ENCODE assay signal across 14 cellular contexts in the genomic region with DNA sequence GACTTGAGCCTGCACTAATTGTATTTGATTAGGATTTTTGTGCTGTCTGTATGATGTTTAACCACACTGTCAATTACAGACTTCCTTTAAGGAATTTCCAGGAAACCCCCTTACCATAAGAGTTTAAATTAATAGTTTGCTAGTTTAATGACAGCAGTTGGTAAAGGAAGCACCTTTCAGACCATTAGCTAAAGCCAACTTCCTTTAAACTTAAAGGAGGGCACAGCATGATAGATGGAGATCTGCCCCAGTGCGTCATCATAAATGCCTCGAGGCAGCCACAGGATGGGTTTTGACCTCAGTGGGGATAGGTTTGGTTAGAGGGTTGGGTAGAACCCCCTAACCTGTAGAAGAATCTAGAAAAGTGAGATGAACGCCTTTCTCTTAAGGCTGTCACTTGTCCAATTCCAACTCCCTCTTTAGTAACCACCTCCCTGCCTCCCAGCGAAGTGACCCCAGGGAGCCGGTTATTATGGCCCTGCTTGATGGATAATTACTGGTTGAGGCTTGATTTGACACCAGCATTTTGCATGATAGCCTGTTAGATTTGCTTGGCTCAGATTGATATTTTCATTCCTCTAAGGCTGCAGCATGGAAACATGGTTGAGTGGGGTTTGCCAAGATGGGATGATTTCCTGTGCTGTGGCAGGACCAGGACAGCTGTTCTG.
DNase-seq lines count a peak whose midpoint lies in the region; ATAC-seq and TF ChIP-seq lines count a peak whose summit lies in the region.
"Had no signal": no experiment of that assay in that cellular context is flagged by ENCODE, and none has a peak within 500 bp of the region (broad histone marks: within the 10 kb centered on the region; RNA-seq: fewer than 3 reads in every experiment).

No MANE protein-coding gene starts in this region.

- intact Hi-C loops in ascending aorta (cut with DNase I) = no loop called here

- H3K27ac ChIP-seq in ascending aorta = no peak overlapping the region
- H3K27ac ChIP-seq: skin epidermis had no signal

- no peak overlapping the region for H3K4me3 ChIP-seq in ascending aorta
- H3K4me3 ChIP-seq: skin epidermis had no signal

- peak; percentile 39 for DNase-seq in Ammon's horn (ENCODE audit: low spot score)
- peak; percentile 68 for DNase-seq in UCSD-AML1 (lab: John Stamatoyannopoulos, UW; ENCODE audit: unreplicated experiment)
- DNase-seq in glutamatergic neuron = no peak
- DNase-seq in SK-N-DZ (ENCODE audit: low spot score) = no peak
- no peak for DNase-seq in WTC11 (ENCODE audit: low spot score)
- DNase-seq in putamen (ENCODE audit: low spot score) = no peak
- no peak for DNase-seq in ascending aorta (ENCODE audit: low spot score in 2 of 2)
- DNase-seq: effector CD8-positive, alpha-beta T cell; NCI-H510A treated with DMSO at 0.1 percent for 48 hours; SK-N-SH had no signal

- H3K27ac Mint-ChIP-seq in glutamatergic neuron (ENCODE audit: unreplicated experiment) = peak overlapping the region; percentile 20
- H3K27ac Mint-ChIP-seq in WTC11 = no peak overlapping the region
- H3K27ac Mint-ChIP-seq: activated naive CD4-positive, alpha-beta T cell treated with anti-CD3 and anti-CD28 coated beads, Interleukin-2, amount 50 U/mL, for 72 hours had no signal

- H3K36me3 Mint-ChIP-seq in glutamatergic neuron (ENCODE audit: unreplicated experiment) (no peaks in the 10 kb centered on the region), WTC11 (no peaks in the 10 kb centered on the region)

- H3K9me3 Mint-ChIP-seq in glutamatergic neuron (ENCODE audit: unreplicated experiment) = peaks cover 3% of the 10 kb centered on the region
- H3K9me3 Mint-ChIP-seq in WTC11 = no peaks in the 10 kb centered on the region
- H3K9me3 Mint-ChIP-seq: activated naive CD4-positive, alpha-beta T cell treated with anti-CD3 and anti-CD28 coated beads, Interleukin-2, amount 50 U/mL, for 72 hours had no signal

- POLR2A ChIA-PET in WTC11 (lab: Charles Lee) = interaction anchor here (0.7 kb wide), 1 partner anchor 10 kb away, joined by 3 read pairs; no protein-coding TSS in a partner anchor

- no peaks in the 10 kb centered on the region for H3K9me3 ChIP-seq in ascending aorta
- H3K9me3 ChIP-seq: SK-N-SH had no signal

- H3K4me1 ChIP-seq in ascending aorta = peaks cover 6 to 43% of the 10 kb centered on the region in 2 donors

- peaks cover 3% of the 10 kb centered on the region for H3K27me3 Mint-ChIP-seq in glutamatergic neuron (ENCODE audit: unreplicated experiment)
- no peaks in the 10 kb centered on the region for H3K27me3 Mint-ChIP-seq in WTC11 (ENCODE audit: low read depth)

- H3K4me3 Mint-ChIP-seq in glutamatergic neuron (ENCODE audit: unreplicated experiment) = peak overlapping the region; percentile 41
- no peak overlapping the region for H3K4me3 Mint-ChIP-seq in WTC11
- H3K4me3 Mint-ChIP-seq: CD14-positive monocyte had no signal

- ATAC-seq in GM21737 (IDR thresholded peaks at IDR 0.05; ENCODE audit: unreplicated experiment) = peak; percentile 35
- no peak for ATAC-seq in WTC11

- no peaks in the 10 kb centered on the region for H3K36me3 ChIP-seq in ascending aorta

- H3K27me3 ChIP-seq in ascending aorta = no peaks in the 10 kb centered on the region

- no peak for TF ChIP-seq CTCF in glutamatergic neuron (IDR thresholded peaks at IDR 0.05; ENCODE audit: partially characterized antibody, unreplicated experiment)
- no peak for TF ChIP-seq CTCF in WTC11 (IDR thresholded peaks at IDR 0.05)
- no peak for TF ChIP-seq CTCF in ascending aorta (IDR thresholded peaks at IDR 0.05)

- CTCF ChIA-PET in WTC11 (lab: Charles Lee) = no interaction called here

- peaks cover 28% of the 10 kb centered on the region for H3K4me1 Mint-ChIP-seq in glutamatergic neuron (ENCODE audit: low read depth, unreplicated experiment)
- peaks cover 50% of the 10 kb centered on the region for H3K4me1 Mint-ChIP-seq in WTC11

TF ChIP-seq in WTC11, 78 proteins besides CTCF, POLR2A, EP300 and RAD21:
- TF ChIP-seq CREB1 (CRISPR knock-in tag; IDR thresholded peaks at IDR 0.05) (no peak), TCF7 (CRISPR knock-in tag; IDR thresholded peaks at IDR 0.05; ENCODE audit: low read depth) (no peak), ATF1 (CRISPR knock-in tag; IDR thresholded peaks at IDR 0.05) (no peak), KAT7 (CRISPR knock-in tag; IDR thresholded peaks at IDR 0.05; ENCODE audit: borderline replicate concordance) (no peak), NFE2L1 (CRISPR knock-in tag; IDR thresholded peaks at IDR 0.05) (no peak), GTF2I (CRISPR knock-in tag; conservative IDR thresholded peaks at IDR 0.05) (no peak), IRF2 (CRISPR knock-in tag; IDR thresholded peaks at IDR 0.05; ENCODE audit: borderline replicate concordance, low read depth) (no peak), MXD4 (CRISPR knock-in tag; IDR thresholded peaks at IDR 0.05; ENCODE audit: borderline replicate concordance) (no peak), ZNF512 (CRISPR knock-in tag; IDR thresholded peaks at IDR 0.05; ENCODE audit: borderline replicate concordance) (no peak), PRRX2 (CRISPR knock-in tag; IDR thresholded peaks at IDR 0.05) (no peak), JUN (CRISPR knock-in tag; IDR thresholded peaks at IDR 0.05) (no peak), USF1 (CRISPR knock-in tag; IDR thresholded peaks at IDR 0.05) (no peak), OVOL2 (CRISPR knock-in tag; IDR thresholded peaks at IDR 0.05; ENCODE audit: borderline replicate concordance) (no peak), SOX15 (CRISPR knock-in tag; IDR thresholded peaks at IDR 0.05) (no peak), ZNF263 (CRISPR knock-in tag; IDR thresholded peaks at IDR 0.05; ENCODE audit: low read depth) (no peak), USF2 (CRISPR knock-in tag; IDR thresholded peaks at IDR 0.05) (no peak)
- TF ChIP-seq, protein P1, sequence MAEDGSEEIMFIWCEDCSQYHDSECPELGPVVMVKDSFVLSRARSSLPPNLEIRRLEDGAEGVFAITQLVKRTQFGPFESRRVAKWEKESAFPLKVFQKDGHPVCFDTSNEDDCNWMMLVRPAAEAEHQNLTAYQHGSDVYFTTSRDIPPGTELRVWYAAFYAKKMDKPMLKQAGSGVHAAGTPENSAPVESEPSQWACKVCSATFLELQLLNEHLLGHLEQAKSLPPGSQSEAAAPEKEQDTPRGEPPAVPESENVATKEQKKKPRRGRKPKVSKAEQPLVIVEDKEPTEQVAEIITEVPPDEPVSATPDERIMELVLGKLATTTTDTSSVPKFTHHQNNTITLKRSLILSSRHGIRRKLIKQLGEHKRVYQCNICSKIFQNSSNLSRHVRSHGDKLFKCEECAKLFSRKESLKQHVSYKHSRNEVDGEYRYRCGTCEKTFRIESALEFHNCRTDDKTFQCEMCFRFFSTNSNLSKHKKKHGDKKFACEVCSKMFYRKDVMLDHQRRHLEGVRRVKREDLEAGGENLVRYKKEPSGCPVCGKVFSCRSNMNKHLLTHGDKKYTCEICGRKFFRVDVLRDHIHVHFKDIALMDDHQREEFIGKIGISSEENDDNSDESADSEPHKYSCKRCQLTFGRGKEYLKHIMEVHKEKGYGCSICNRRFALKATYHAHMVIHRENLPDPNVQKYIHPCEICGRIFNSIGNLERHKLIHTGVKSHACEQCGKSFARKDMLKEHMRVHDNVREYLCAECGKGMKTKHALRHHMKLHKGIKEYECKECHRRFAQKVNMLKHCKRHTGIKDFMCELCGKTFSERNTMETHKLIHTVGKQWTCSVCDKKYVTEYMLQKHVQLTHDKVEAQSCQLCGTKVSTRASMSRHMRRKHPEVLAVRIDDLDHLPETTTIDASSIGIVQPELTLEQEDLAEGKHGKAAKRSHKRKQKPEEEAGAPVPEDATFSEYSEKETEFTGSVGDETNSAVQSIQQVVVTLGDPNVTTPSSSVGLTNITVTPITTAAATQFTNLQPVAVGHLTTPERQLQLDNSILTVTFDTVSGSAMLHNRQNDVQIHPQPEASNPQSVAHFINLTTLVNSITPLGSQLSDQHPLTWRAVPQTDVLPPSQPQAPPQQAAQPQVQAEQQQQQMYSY (CRISPR knock-in tag; IDR thresholded peaks at IDR 0.05) = no peak

Comparison
In these comparisons a context has a peak if more than half of its experiments do, and no peak if none do; other contexts are left out.
1. DNase-seq: peak in Ammon's horn (single experiment) and UCSD-AML1 (single experiment); none in glutamatergic neuron (single experiment), SK-N-DZ (single experiment), WTC11 (single experiment), putamen (single experiment) and ascending aorta (0 of 2).